In the genomic region with DNA sequence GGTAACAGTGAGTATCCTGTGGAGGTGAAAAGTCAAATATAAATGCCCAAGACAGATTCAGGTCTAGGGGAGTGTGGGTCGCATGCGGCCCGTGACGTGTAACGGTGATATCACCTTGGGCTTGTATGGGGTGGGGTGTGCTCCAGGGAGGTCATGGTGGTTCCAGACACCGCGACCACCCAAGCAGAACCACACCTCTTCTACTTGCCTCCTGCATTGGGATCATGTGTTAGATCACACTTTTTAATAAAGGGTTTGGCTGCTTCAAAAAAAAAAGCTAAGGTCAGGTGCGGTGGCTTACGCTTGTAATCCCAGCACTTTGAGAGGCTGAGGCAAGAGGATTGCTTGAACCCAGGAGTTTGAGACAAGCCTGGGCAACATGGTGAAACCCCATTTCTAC, we compare ENCODE assay signal across 26 cellular contexts.
"Had no signal": no experiment of that assay in that cellular context is flagged by ENCODE, and none has a peak within 500 bp of the region (broad histone marks: within the 10 kb centered on the region; RNA-seq: fewer than 3 reads in every experiment).

No MANE protein-coding gene starts in this region.

- H3K4me3 ChIP-seq: dorsolateral prefrontal cortex, esophagus squamous epithelium had no signal

- H3K27ac Mint-ChIP-seq: naive thymus-derived CD4-positive, alpha-beta T cell had no signal

- H3K4me1 ChIP-seq: foreskin keratinocyte had no signal

- DNase-seq: cerebellar nuclear complex; dermis blood vessel endothelial cell; dorsolateral prefrontal cortex; effector CD4-positive, alpha-beta T cell; effector memory CD4-positive, alpha-beta T cell; erythroblast; esophagus squamous epithelium; foreskin keratinocyte; heart right ventricle; hippocampal formation; kidney; kidney glomerular epithelial cell; left colon; left ventricle myocardium superior; lower lobe of right lung; mesendoderm; midbrain; naive thymus-derived CD4-positive, alpha-beta T cell had no signal

- H3K36me3 ChIP-seq: esophagus squamous epithelium had no signal

- H3K9me3 ChIP-seq: esophagus squamous epithelium, lower lobe of right lung had no signal

- ATAC-seq: esophagus mucosa; foreskin keratinocyte; gastroesophageal sphincter; heart right ventricle; left colon; left lobe of liver; left ventricle myocardium superior; lower lobe of right lung; naive thymus-derived CD4-positive, alpha-beta T cell had no signal

- H3K27ac ChIP-seq: dorsolateral prefrontal cortex, epithelial cell of prostate, esophagus squamous epithelium, foreskin keratinocyte, gastroesophageal sphincter, heart right ventricle, lower lobe of right lung had no signal

- FAIRE-seq: colon, endometrium, frontal cortex, islet of Langerhans, kidney had no signal

- H3K4me3 Mint-ChIP-seq: naive thymus-derived CD4-positive, alpha-beta T cell had no signal
